In genomic region chr9:35839926-35840325, GRCh38 we compare ENCODE assay signal across 27 cellular contexts. TPM values are rescaled to one million over a fixed set of nuclear protein-coding genes. Genes with fewer than 3 reads are reported as not detected.
"Had no signal": no experiment of that assay in that cellular context is flagged by ENCODE, and none has a peak within 500 bp of the region (broad histone marks: within the 10 kb centered on the region; RNA-seq: fewer than 3 reads in every experiment).

No MANE protein-coding gene starts in this region.

- H3K4me3 ChIP-seq: colonic mucosa, esophagus muscularis mucosa, left ventricle myocardium inferior, ovary, psoas muscle, right atrium auricular region, thoracic aorta, vagina had no signal

- FAIRE-seq: astrocyte, frontal cortex, TTC549 had no signal

- H3K36me3 ChIP-seq: colonic mucosa, neutrophil, ovary, right atrium auricular region, thoracic aorta, vagina, WERI-Rb-1 had no signal

- ATAC-seq: activated CD8-positive, alpha-beta T cell treated with anti-CD3 and anti-CD28 coated beads, Interleukin-2, amount 10 ng/mL, durations not matched to agents 7 days and 5 days; natural killer cell; psoas muscle had no signal

- H3K27ac ChIP-seq: colonic mucosa, esophagus muscularis mucosa, left ventricle myocardium inferior, neutrophil, ovary, psoas muscle, right atrium auricular region, thoracic aorta, vagina, WERI-Rb-1 had no signal

- H3K9me3 ChIP-seq: colonic mucosa, esophagus muscularis mucosa, left ventricle myocardium inferior, neutrophil, ovary, psoas muscle, right atrium auricular region, thoracic aorta, vagina had no signal

- H3K27me3 ChIP-seq: colonic mucosa, esophagus muscularis mucosa, ovary, right atrium auricular region, vagina had no signal

- H3K4me3 Mint-ChIP-seq: activated CD8-positive, alpha-beta T cell treated with anti-CD3 and anti-CD28 coated beads, Interleukin-2, amount 10 ng/mL, durations not matched to agents 7 days and 5 days; activated naive CD8-positive, alpha-beta T cell; central memory CD8-positive, alpha-beta T cell; mesothelial cell of epicardium; natural killer cell; T-helper 2 cell treated with Interferon-gamma antibody and Interleukin-4, amounts not matched to agents 5 μg/mL and 100 μg/mL, for 36 hours; type B pancreatic cell had no signal

- DNase-seq: activated CD4-positive, alpha-beta T cell treated with anti-CD3 and anti-CD28 coated beads for 1 hour; activated CD4-positive, alpha-beta T cell treated with anti-CD3 and anti-CD28 coated beads, Interleukin-2, amount 50 U/mL, for 1 hour; activated CD8-positive, alpha-beta T cell treated with anti-CD3 and anti-CD28 coated beads, Interleukin-2, amount 10 ng/mL, durations not matched to agents 7 days and 5 days; colonic mucosa; glutamatergic neuron; hippocampal formation; left ventricle myocardium inferior; natural killer cell; ovary; psoas muscle; stimulated activated CD4-positive, alpha-beta T cell treated with anti-CD3 and anti-CD28 coated beads, Interleukin-1b, Interleukin-23, amount 100 ng/mL, for 48 hours; stimulated activated naive CD4-positive, alpha-beta T cell; WERI-Rb-1 had no signal

- H3K36me3 Mint-ChIP-seq: activated naive CD8-positive, alpha-beta T cell; natural killer cell had no signal

- H3K27ac Mint-ChIP-seq: activated CD8-positive, alpha-beta T cell treated with anti-CD3 and anti-CD28 coated beads, Interleukin-2, amount 10 ng/mL, durations not matched to agents 7 days and 5 days; activated naive CD8-positive, alpha-beta T cell; mesothelial cell of epicardium; natural killer cell; T-helper 2 cell treated with Interferon-gamma antibody and Interleukin-4, amounts not matched to agents 5 μg/mL and 100 μg/mL, for 36 hours; type B pancreatic cell had no signal

- H3K27me3 Mint-ChIP-seq: activated naive CD8-positive, alpha-beta T cell; central memory CD8-positive, alpha-beta T cell; type B pancreatic cell had no signal

- H3K9me3 Mint-ChIP-seq: central memory CD8-positive, alpha-beta T cell; mesothelial cell of epicardium; natural killer cell; T-helper 2 cell treated with Interferon-gamma antibody and Interleukin-4, amounts not matched to agents 5 μg/mL and 100 μg/mL, for 36 hours; type B pancreatic cell had no signal

RNA-seq across cellular contexts. Expression of gene FAM221B, which starts 11.4 kb away (rescaled TPM):
- total RNA-seq: activated CD8-positive, alpha-beta T cell treated with anti-CD3 and anti-CD28 coated beads, Interleukin-2, amount 10 ng/mL, durations not matched to agents 7 days and 5 days; astrocyte; esophagus muscularis mucosa; frontal cortex; left ventricle myocardium inferior; lung microvascular endothelial cell; natural killer cell; ovary; psoas muscle; right atrium auricular region; thoracic aorta; vagina had no signal
- polyA plus RNA-seq: ovary, psoas muscle had no signal

RNA-seq across cellular contexts. Expression of gene SPAG8, which starts 27.9 kb away (rescaled TPM):
- total RNA-seq: lung microvascular endothelial cell, vagina had no signal

RNA-seq across cellular contexts. Expression of gene OR13J1, which starts 30.3 kb away (rescaled TPM):
- total RNA-seq: activated CD8-positive, alpha-beta T cell treated with anti-CD3 and anti-CD28 coated beads, Interleukin-2, amount 10 ng/mL, durations not matched to agents 7 days and 5 days; astrocyte; colonic mucosa; esophagus muscularis mucosa; frontal cortex; left ventricle myocardium inferior; lung microvascular endothelial cell; mesothelial cell of epicardium; natural killer cell; ovary; psoas muscle; right atrium auricular region; thoracic aorta; vagina had no signal
- polyA plus RNA-seq: ovary, psoas muscle had no signal
